11 cellular contexts compared by ENCODE assay signal in the genomic region with DNA sequence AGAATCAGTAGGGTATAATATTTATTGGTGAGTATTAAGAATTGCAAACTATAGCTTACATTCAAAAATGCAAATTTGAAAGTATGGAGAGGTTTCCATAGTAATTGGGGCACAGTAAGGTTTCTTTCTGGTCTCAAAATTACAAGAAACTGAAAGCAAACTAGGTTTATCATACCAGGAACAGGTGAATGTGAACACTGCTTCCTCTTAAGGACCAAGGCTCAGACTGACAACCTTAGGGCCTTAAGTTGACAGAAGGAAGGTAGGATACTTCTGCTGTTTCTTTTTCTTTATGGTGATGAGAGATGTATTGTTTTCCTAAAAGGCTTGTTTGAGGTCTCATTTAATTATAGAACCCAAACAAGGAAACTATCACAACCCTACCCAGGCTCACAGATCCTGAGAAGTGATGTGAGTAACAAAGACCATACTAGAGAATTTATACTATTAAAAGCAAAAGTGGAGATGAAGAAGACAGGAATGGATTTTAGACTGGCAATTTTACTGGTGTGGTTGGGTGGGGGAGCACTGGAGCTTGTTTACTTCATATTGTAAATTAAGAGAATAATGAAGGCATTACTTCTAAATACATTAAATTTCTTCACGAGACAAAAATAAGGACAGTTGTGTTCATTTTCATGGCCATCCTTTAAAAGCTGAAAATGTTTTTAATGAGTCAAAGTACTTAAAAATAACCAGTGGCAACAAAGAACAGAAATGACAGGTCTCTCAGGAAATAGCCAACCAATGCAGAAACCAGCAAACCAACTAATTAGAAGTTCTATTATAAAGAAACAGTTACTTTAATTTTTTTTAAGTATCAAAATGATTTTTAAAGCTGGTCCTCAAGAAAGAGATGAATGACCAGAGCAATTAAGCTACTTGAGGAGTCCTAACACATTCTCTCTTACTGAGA. TPM values are rescaled to one million over a fixed set of nuclear protein-coding genes. Genes with fewer than 3 reads are reported as not detected.
DNase-seq lines count a peak whose midpoint lies in the region; ATAC-seq, FAIRE-seq and TF ChIP-seq lines count a peak whose summit lies in the region.
"Had no signal": no experiment of that assay in that cellular context is flagged by ENCODE, and none has a peak within 500 bp of the region (broad histone marks: within the 10 kb centered on the region; RNA-seq: fewer than 3 reads in every experiment).

No MANE protein-coding gene starts in this region.

- H3K36me3 Mint-ChIP-seq in effector memory CD8-positive, alpha-beta T cell (ENCODE audit: insufficient read depth), result peaks cover 47% of the 10 kb centered on the region

- H3K27me3 ChIP-seq in BLaER1 (no peaks in the 10 kb centered on the region), BE2C (no peaks in the 10 kb centered on the region)

- no peak for TF ChIP-seq CTCF in BE2C (IDR thresholded peaks at IDR 0.05; ENCODE audit: low read depth, low read length)

- no peaks in the 10 kb centered on the region for H3K9me3 Mint-ChIP-seq in effector memory CD8-positive, alpha-beta T cell

- peak overlapping the region; percentile 59 to 86 for H3K27ac Mint-ChIP-seq in effector memory CD8-positive, alpha-beta T cell

- H3K4me2 ChIP-seq in BLaER1, result peak overlapping the region; percentile 36; the same call in 1 of the 2 replicates

- H3K4me3 Mint-ChIP-seq in effector memory CD8-positive, alpha-beta T cell, result peak overlapping the region; percentile 27 to 54

- no peaks in the 10 kb centered on the region for H3K9me3 ChIP-seq in BLaER1
- H3K9me3 ChIP-seq in BE2C, result no peaks in the 10 kb centered on the region

- no peak overlapping the region for H3K27ac ChIP-seq in BLaER1

- peak; percentile 72 for FAIRE-seq in GM19239 (lab: Jason Lieb, UNC)

- H3K36me3 ChIP-seq in BLaER1, result peaks cover 56% of the 10 kb centered on the region
- H3K36me3 ChIP-seq in BE2C, result peaks cover 6% of the 10 kb centered on the region

- no peaks in the 10 kb centered on the region for H3K27me3 Mint-ChIP-seq in effector memory CD8-positive, alpha-beta T cell

- H3K4me1 ChIP-seq in BLaER1 (peaks cover 58% of the 10 kb centered on the region), BE2C (no peaks in the 10 kb centered on the region)

- H3K4me3 ChIP-seq in BLaER1 (no peak overlapping the region), BE2C (ENCODE audit: low read depth, low read length) (no peak overlapping the region)

- H4K20me1 ChIP-seq in BLaER1, result peaks cover 99% of the 10 kb centered on the region

- no peak overlapping the region for H3K9ac ChIP-seq in BLaER1

- DNase-seq in GM19239 (ENCODE audit: insufficient read length, low spot score) (no peak), NCI-H446 treated with DMSO at 0.1 percent for 48 hours (lab: John Stamatoyannopoulos, UW) (no peak), BE2C (no peak), Ammon's horn (ENCODE audit: low spot score) (no peak), NCI-H2081 (lab: John Stamatoyannopoulos, UW) (no peak)
- DNase-seq in effector memory CD8-positive, alpha-beta T cell, result no peak
- DNase-seq: NCI-H1105, SW 1271, trophoblast cell had no signal

- peaks cover 20 to 45% of the 10 kb centered on the region in 2 donors for H3K4me1 Mint-ChIP-seq in effector memory CD8-positive, alpha-beta T cell (ENCODE audit: low read depth in 2 of 2)

- peak; percentile 74 for ATAC-seq in HG03159 (IDR thresholded peaks at IDR 0.05; ENCODE audit: unreplicated experiment)
- peak; percentile 51 for ATAC-seq in effector memory CD8-positive, alpha-beta T cell (replicated peaks)

RNA-seq across cellular contexts. Expression of gene STAU1, which starts 21.3 kb away (rescaled TPM):
- 71.9 TPM for polyA plus RNA-seq in BE2C (2012; ENCODE audit: insufficient read depth, insufficient read length, low read depth)

RNA-seq across cellular contexts. Expression of gene DDX27, which starts 52.4 kb away (rescaled TPM):
- 162 TPM for polyA plus RNA-seq in BE2C (2012; ENCODE audit: insufficient read depth, insufficient read length, low read depth)
